Comparison of ENCODE assay signal across 3 cellular contexts in genomic region chr20:63689046-63690000, GRCh38.
TF ChIP-seq lines count a peak whose summit lies in the region.

No MANE protein-coding gene starts in this region.

TF ChIP-seq in HEK293, 187 proteins besides CTCF, POLR2A, EP300 and RAD21:
- TF ChIP-seq GLIS2 (tag by site-specific recombination; IDR thresholded peaks at IDR 0.05) (peak; percentile 47), KLF9 (tag by site-specific recombination; IDR thresholded peaks at IDR 0.05; ENCODE audit: low read depth) (peak; percentile 57; the same call in 1 of the 2 replicates), ZNF791 (tag by site-specific recombination; IDR thresholded peaks at IDR 0.05) (no peak), KLF10 (tag by site-specific recombination; IDR thresholded peaks at IDR 0.05) (0 out of 2 replicates have a peak, but pooled peaks have one; percentile 15), ZNF239 (tag by site-specific recombination; IDR thresholded peaks at IDR 0.05) (no peak), ZNF174 (tag by site-specific recombination; IDR thresholded peaks at IDR 0.05) (no peak), SCRT2 (tag by site-specific recombination; IDR thresholded peaks at IDR 0.05) (no peak), ZNF473 (tag by site-specific recombination; IDR thresholded peaks at IDR 0.05) (no peak), KLF7 (tag by site-specific recombination; IDR thresholded peaks at IDR 0.05; ENCODE audit: borderline replicate concordance) (no peak)

TF ChIP-seq in GM12878, 131 proteins besides CTCF, POLR2A, EP300 and RAD21:
- TF ChIP-seq TARDBP (IDR thresholded peaks at IDR 0.05; ENCODE audit: borderline replicate concordance) (no peak), ZSCAN29 (IDR thresholded peaks at IDR 0.05) (no peak), REST (IDR thresholded peaks at IDR 0.05; ENCODE audit: low read depth, low read length) (no peak), KDM1A (IDR thresholded peaks at IDR 0.05; ENCODE audit: borderline replicate concordance) (no peak), ZBED1 (IDR thresholded peaks at IDR 0.05; ENCODE audit: borderline replicate concordance) (no peak), JUNB (IDR thresholded peaks at IDR 0.05) (no peak), MTA3 (IDR thresholded peaks at IDR 0.05; ENCODE audit: borderline replicate concordance, low read length) (no peak), SUZ12 (IDR thresholded peaks at IDR 0.05; ENCODE audit: unreplicated experiment) (no peak), NFXL1 (IDR thresholded peaks at IDR 0.05; ENCODE audit: borderline replicate concordance) (no peak), FOXM1 (IDR thresholded peaks at IDR 0.05; ENCODE audit: low read depth, low read length) (no peak), PBX3 (IDR thresholded peaks at IDR 0.05; ENCODE audit: insufficient replicate concordance, low read depth, low read length) (no peak), HDAC6 (IDR thresholded peaks at IDR 0.05; ENCODE audit: unreplicated experiment) (no peak), STAT3 (IDR thresholded peaks at IDR 0.05; ENCODE audit: low read depth, low read length) (no peak), POU2F2 (IDR thresholded peaks at IDR 0.05; ENCODE audit: borderline replicate concordance, low read depth, low read length) (no peak), NR2F1 (conservative IDR thresholded peaks at IDR 0.05) (no peak), SUPT20H (IDR thresholded peaks at IDR 0.05; ENCODE audit: borderline replicate concordance, control insufficient read depth, low read depth, low read length) (no peak), IRF4 (IDR thresholded peaks at IDR 0.05; ENCODE audit: low read depth, low read length) (no peak)

TF ChIP-seq in liver, 16 proteins besides CTCF, POLR2A, EP300 and RAD21:
- TF ChIP-seq HNF4A (conservative IDR thresholded peaks at IDR 0.05) = no peak
- no peak for TF ChIP-seq YY1 (IDR thresholded peaks at IDR 0.05)
- no peak for TF ChIP-seq FOXA2 (IDR thresholded peaks at IDR 0.05)
- TF ChIP-seq GABPA (IDR thresholded peaks at IDR 0.05 in 1 of 2, conservative IDR thresholded peaks at IDR 0.05 in 1 of 2) = no peak
- no peak for TF ChIP-seq MAX (IDR thresholded peaks at IDR 0.05)
- no peak for TF ChIP-seq EGR1 (IDR thresholded peaks at IDR 0.05; ENCODE audit: low read depth in 2 of 2)
- no peak for TF ChIP-seq ATF3 (IDR thresholded peaks at IDR 0.05)
- no peak for TF ChIP-seq FOXA1 (IDR thresholded peaks at IDR 0.05)
- TF ChIP-seq REST (IDR thresholded peaks at IDR 0.05) = no peak
- TF ChIP-seq ZBTB33 (IDR thresholded peaks at IDR 0.05) = no peak
